29 cellular contexts compared by ENCODE assay signal in genomic region chr6:29826271-29826670, GRCh38. TPM values are rescaled to one million over a fixed set of nuclear protein-coding genes. Genes with fewer than 3 reads are reported as not detected.
A peak's percentile ranks its signal among the peaks of the same experiment; 100 is the strongest.
DNase-seq lines count a peak whose midpoint lies in the region; ATAC-seq, FAIRE-seq and TF ChIP-seq lines count a peak whose summit lies in the region.
"Had no signal": no experiment of that assay in that cellular context is flagged by ENCODE, and none has a peak within 500 bp of the region (broad histone marks: within the 10 kb centered on the region; RNA-seq: fewer than 3 reads in every experiment).

No MANE protein-coding gene starts in this region.

- FAIRE-seq in RCC 7860 (lab: Jason Lieb, UNC) = no peak
- FAIRE-seq: HepG2, urothelium cell line had no signal

- ATAC-seq in activated naive CD4-positive, alpha-beta T cell treated with anti-CD3 and anti-CD28 coated beads, Interleukin-2, amount 50 U/mL, for 72 hours = peak; percentile 45 to 76
- ATAC-seq in upper lobe of right lung = peak; percentile 31
- ATAC-seq: HepG2, psoas muscle had no signal

- no peak overlapping the region for H3K27ac ChIP-seq in upper lobe of right lung
- H3K27ac ChIP-seq: BLaER1, Peyer's patch, psoas muscle had no signal

- no peaks in the 10 kb centered on the region for H3K9me3 ChIP-seq in upper lobe of right lung
- H3K9me3 ChIP-seq: BLaER1, Peyer's patch, psoas muscle had no signal

- no peaks in the 10 kb centered on the region for H3K9me3 Mint-ChIP-seq in activated naive CD4-positive, alpha-beta T cell treated with anti-CD3 and anti-CD28 coated beads, Interleukin-2, amount 50 U/mL, for 72 hours
- H3K9me3 Mint-ChIP-seq: activated naive CD4-positive, alpha-beta T cell treated with anti-CD3 and anti-CD28 coated beads, Interleukin-2, amount 10 ng/mL, durations not matched to agents 7 days and 5 days; endodermal cell had no signal

- H3K4me3 ChIP-seq in fibroblast of mammary gland (ENCODE audit: control insufficient read depth, low read depth, low read length) (no peak overlapping the region), upper lobe of right lung (no peak overlapping the region)
- H3K4me3 ChIP-seq: BLaER1, Peyer's patch, psoas muscle had no signal

- no peaks in the 10 kb centered on the region for H3K36me3 ChIP-seq in upper lobe of right lung
- H3K36me3 ChIP-seq: BLaER1, Peyer's patch had no signal

- DNase-seq in activated naive CD4-positive, alpha-beta T cell treated with anti-CD3 and anti-CD28 coated beads, Interleukin-2, amount 50 U/mL, for 72 hours (ENCODE audit: low spot score in 2 of 2) = no peak
- no peak for DNase-seq in activated naive CD4-positive, alpha-beta T cell treated with Interleukin-2 at 50 U/mL for 16 hours
- DNase-seq in RCC 7860 (ENCODE audit: low spot score) (peak; percentile 47), fibroblast of mammary gland (ENCODE audit: low read depth) (peak; percentile 22), upper lobe of right lung (no peak), SKM-1 treated with dmso at 0.1 percent for 144 hours (lab: John Stamatoyannopoulos, UW; ENCODE audit: unreplicated experiment) (no peak), middle frontal gyrus (ENCODE audit: extremely low spot score, low spot score) (no peak)
- no peak for DNase-seq in stimulated activated naive CD4-positive, alpha-beta T cell treated with Interleukin-2 at 50 U/mL for 16 hours (lab: John Stamatoyannopoulos, UW)
- DNase-seq: activated CD4-positive, alpha-beta memory T cell treated with anti-CD3 and anti-CD28 coated beads for 36 hours; activated naive CD4-positive, alpha-beta T cell treated with anti-CD3 and anti-CD28 coated beads, Interleukin-2, amount 10 ng/mL, durations not matched to agents 7 days and 5 days; activated T-cell treated with anti-CD3 and anti-CD28 coated beads, Interleukin-2, amount 50 U/mL, for 1 hour; aorta; caudate nucleus; DMS79 treated with DMSO at 0.1 percent for 48 hours; endodermal cell; H7; Kasumi-1; NCI-H187; NCI-H2171 treated with DMSO at 0.1 percent for 48 hours; NCI-H524 treated with DMSO at 0.1 percent for 48 hours; Peyer's patch; psoas muscle; stimulated activated CD8-positive, alpha-beta memory T cell treated with anti-CD3 and anti-CD28 coated beads, Interleukin-4, amount 100 ng/mL, for 48 hours had no signal

- H3K4me1 ChIP-seq in upper lobe of right lung = peaks cover 11% of the 10 kb centered on the region
- H3K4me1 ChIP-seq: BLaER1, psoas muscle had no signal

- TF ChIP-seq CTCF in fibroblast of mammary gland (conservative IDR thresholded peaks at IDR 0.05; ENCODE audit: control insufficient read depth, insufficient read depth, low read depth, low read length) = no peak
- TF ChIP-seq CTCF in upper lobe of right lung (IDR thresholded peaks at IDR 0.05) = no peak

- no peak overlapping the region for H3K27ac Mint-ChIP-seq in activated naive CD4-positive, alpha-beta T cell treated with anti-CD3 and anti-CD28 coated beads, Interleukin-2, amount 50 U/mL, for 72 hours
- H3K27ac Mint-ChIP-seq: activated CD4-positive, alpha-beta memory T cell treated with anti-CD3 and anti-CD28 coated beads for 36 hours; activated naive CD4-positive, alpha-beta T cell treated with anti-CD3 and anti-CD28 coated beads, Interleukin-2, amount 10 ng/mL, durations not matched to agents 7 days and 5 days; endodermal cell; memory B cell had no signal

- peaks cover 40% of the 10 kb centered on the region for H3K27me3 ChIP-seq in upper lobe of right lung

- intact Hi-C loops in upper lobe of right lung (cut with DNase I) = no loop called here

- no peaks in the 10 kb centered on the region for H3K36me3 Mint-ChIP-seq in activated naive CD4-positive, alpha-beta T cell treated with anti-CD3 and anti-CD28 coated beads, Interleukin-2, amount 50 U/mL, for 72 hours
- H3K36me3 Mint-ChIP-seq: activated CD4-positive, alpha-beta memory T cell treated with anti-CD3 and anti-CD28 coated beads for 36 hours; activated naive CD4-positive, alpha-beta T cell treated with anti-CD3 and anti-CD28 coated beads, Interleukin-2, amount 10 ng/mL, durations not matched to agents 7 days and 5 days had no signal

RNA-seq across cellular contexts. Expression of gene HLA-G, which starts 1.4 kb away (rescaled TPM):
- under 1 TPM in 1 of 2 donors, not detected in 1; 0.91 TPM for total RNA-seq in activated naive CD4-positive, alpha-beta T cell treated with anti-CD3 and anti-CD28 coated beads, Interleukin-2, amount 50 U/mL, for 72 hours
- total RNA-seq in upper lobe of right lung = 1.6 TPM
- total RNA-seq: skeletal muscle tissue, subcutaneous adipose tissue had no signal

Comparison
In these comparisons a context has a peak if more than half of its experiments do, and no peak if none do; other contexts are left out.
1. DNase-seq: peak in RCC 7860 (single experiment) and fibroblast of mammary gland (single experiment); none in activated naive CD4-positive, alpha-beta T cell treated with anti-CD3 and anti-CD28 coated beads, Interleukin-2, amount 50 U/mL, for 72 hours (0 of 2), activated naive CD4-positive, alpha-beta T cell treated with Interleukin-2 at 50 U/mL for 16 hours (single experiment), upper lobe of right lung (single experiment), stimulated activated naive CD4-positive, alpha-beta T cell treated with Interleukin-2 at 50 U/mL for 16 hours (single experiment), SKM-1 treated with dmso at 0.1 percent for 144 hours (single experiment) and middle frontal gyrus (single experiment).